19 cellular contexts compared by ENCODE assay signal in genomic region chr12:53074999-53075370, GRCh38. TPM values are rescaled to one million over a fixed set of nuclear protein-coding genes. Genes with fewer than 3 reads are reported as not detected.
A peak's percentile ranks its signal among the peaks of the same experiment; 100 is the strongest.
DNase-seq lines count a peak whose midpoint lies in the region; ATAC-seq, FAIRE-seq and TF ChIP-seq lines count a peak whose summit lies in the region.
"Had no signal": no experiment of that assay in that cellular context is flagged by ENCODE, and none has a peak within 500 bp of the region (broad histone marks: within the 10 kb centered on the region; RNA-seq: fewer than 3 reads in every experiment).

No MANE protein-coding gene starts in this region.

- peaks cover 38% of the 10 kb centered on the region for H3K4me1 Mint-ChIP-seq in CD4-positive, alpha-beta T cell (ENCODE audit: low read depth)
- peaks cover 26% of the 10 kb centered on the region for H3K4me1 Mint-ChIP-seq in WTC11

- H3K9me3 Mint-ChIP-seq in CD4-positive, alpha-beta T cell: no peaks in the 10 kb centered on the region
- H3K9me3 Mint-ChIP-seq in WTC11: no peaks in the 10 kb centered on the region
- H3K9me3 Mint-ChIP-seq: H9, IgD-negative memory B cell had no signal

- CTCF ChIA-PET in CD4-positive, alpha-beta T cell (lab: Charles Lee): interaction anchor here (1.2 to 2.5 kb wide), 2 partner anchors 13 to 24 kb away, joined by 3 to 9 read pairs; no protein-coding TSS in a partner anchor
- CTCF ChIA-PET in WTC11 (lab: Charles Lee): interaction anchor here (1.3 kb wide), 1 partner anchor 24 kb away, joined by 4 read pairs; no protein-coding TSS in a partner anchor

- ATAC-seq in CD4-positive, alpha-beta T cell (ENCODE audit: poor library complexity): no peak
- no peak for ATAC-seq in WTC11
- ATAC-seq in GM19467 (IDR thresholded peaks at IDR 0.05; ENCODE audit: unreplicated experiment): no peak
- ATAC-seq: Panc1, Right ventricle myocardium inferior had no signal

- H3K9ac ChIP-seq in muscle layer of colon (ENCODE audit: low read length): no peak overlapping the region

- H3K27ac ChIP-seq in CD4-positive, alpha-beta T cell (ENCODE audit: low read depth, low read length): no peak overlapping the region
- H3K27ac ChIP-seq in ascending aorta: peak overlapping the region; percentile 65 to 68
- peak overlapping the region; percentile 12 for H3K27ac ChIP-seq in muscle layer of colon (ENCODE audit: low read depth, low read length)
- H3K27ac ChIP-seq in tibial artery: peak overlapping the region; percentile 54 to 99
- H3K27ac ChIP-seq: HL-60 had no signal

- no peak for FAIRE-seq in GM12891 (lab: Jason Lieb, UNC)
- FAIRE-seq: HTR-8/SVneo had no signal

- TF ChIP-seq CTCF in CD4-positive, alpha-beta T cell (IDR thresholded peaks at IDR 0.05): no peak
- no peak for TF ChIP-seq CTCF in ascending aorta (IDR thresholded peaks at IDR 0.05)
- no peak for TF ChIP-seq CTCF in tibial artery (IDR thresholded peaks at IDR 0.05)
- no peak for TF ChIP-seq CTCF in WTC11 (IDR thresholded peaks at IDR 0.05)

- peaks cover 87% of the 10 kb centered on the region for H3K36me3 Mint-ChIP-seq in CD4-positive, alpha-beta T cell (ENCODE audit: low read depth)
- H3K36me3 Mint-ChIP-seq in WTC11: peaks cover 12% of the 10 kb centered on the region; the same call in 1 of the 2 replicates

- POLR2A ChIA-PET in CD4-positive, alpha-beta T cell (lab: Charles Lee): interaction anchor here (2.5 kb wide), 1 partner anchor 24 kb away, joined by 7 read pairs; no protein-coding TSS in a partner anchor
- POLR2A ChIA-PET in WTC11 (lab: Charles Lee): no interaction called here

- peak overlapping the region; percentile 17 for H3K27ac Mint-ChIP-seq in CD4-positive, alpha-beta T cell
- H3K27ac Mint-ChIP-seq in WTC11: no peak overlapping the region
- H3K27ac Mint-ChIP-seq: H9 had no signal

- intact Hi-C loops in CD4-positive, alpha-beta T cell (cut with DNase I, micrococcal nuclease): no loop called here
- intact Hi-C loops in ascending aorta (cut with DNase I): no loop called here
- intact Hi-C loops in tibial artery (cut with DNase I; ENCODE audit: low total_unique reads): loop anchor here (5.0 kb wide), 1 partner anchor 82 kb away; no protein-coding TSS in a partner anchor

- no peak for TF ChIP-seq POLR2A in GM12891 (IDR thresholded peaks at IDR 0.05; ENCODE audit: low read depth, low read length)

- peak overlapping the region; percentile 11 for H3K4me3 Mint-ChIP-seq in CD4-positive, alpha-beta T cell
- H3K4me3 Mint-ChIP-seq in WTC11: no peak overlapping the region
- H3K4me3 Mint-ChIP-seq: H9 had no signal

- H3K9me3 ChIP-seq in CD4-positive, alpha-beta T cell (ENCODE audit: control insufficient read depth, low read length): no peaks in the 10 kb centered on the region
- H3K9me3 ChIP-seq in ascending aorta (no peaks in the 10 kb centered on the region), muscle layer of colon (ENCODE audit: low read length) (no peaks in the 10 kb centered on the region), tibial artery (no peaks in the 10 kb centered on the region)
- H3K9me3 ChIP-seq: Caco-2 had no signal

- H3K36me3 ChIP-seq in ascending aorta (peaks cover 29 to 33% of the 10 kb centered on the region in 2 donors), muscle layer of colon (ENCODE audit: insufficient read depth, low read length) (peaks cover 47% of the 10 kb centered on the region), tibial artery (peaks cover 28 to 54% (median 34%) of the 10 kb centered on the region in 3 donors)

- DNase-seq in CD4-positive, alpha-beta T cell: no peak
- DNase-seq in ascending aorta (ENCODE audit: low spot score in 2 of 2) (no peak), tibial artery (peak in 1 of 2 donors; percentile 57), GM12891 (ENCODE audit: insufficient read length, low spot score) (no peak), WTC11 (ENCODE audit: low spot score) (no peak)
- DNase-seq: Caco-2, DMS153, H9, NCI-H187, NCI-H226, NCI-H524 treated with DMSO at 0.1 percent for 48 hours had no signal

- H3K27me3 Mint-ChIP-seq in CD4-positive, alpha-beta T cell: no peaks in the 10 kb centered on the region
- peaks cover 4% of the 10 kb centered on the region for H3K27me3 Mint-ChIP-seq in WTC11 (ENCODE audit: low read depth)
- H3K27me3 Mint-ChIP-seq: IgD-negative memory B cell had no signal

- no peaks in the 10 kb centered on the region for H3K27me3 ChIP-seq in CD4-positive, alpha-beta T cell (ENCODE audit: control insufficient read depth, insufficient read depth, low read length)
- no peaks in the 10 kb centered on the region for H3K27me3 ChIP-seq in ascending aorta
- H3K27me3 ChIP-seq in muscle layer of colon (ENCODE audit: control insufficient read depth in 1 of 2, insufficient read depth in 2 of 2, low read length in 2 of 2): no peaks in the 10 kb centered on the region
- no peaks in the 10 kb centered on the region for H3K27me3 ChIP-seq in tibial artery

- peaks cover 31 to 39% of the 10 kb centered on the region in 2 donors for H3K4me1 ChIP-seq in ascending aorta
- H3K4me1 ChIP-seq in muscle layer of colon (ENCODE audit: insufficient read depth, low read length): peaks cover 48% of the 10 kb centered on the region
- peaks cover 15 to 83% (median 65%) of the 10 kb centered on the region in 4 donors for H3K4me1 ChIP-seq in tibial artery

- H3K4me3 ChIP-seq in ascending aorta (no peak overlapping the region), muscle layer of colon (ENCODE audit: low read depth in 1 of 2, low read length in 2 of 2) (no peak overlapping the region), tibial artery (no peak overlapping the region)

TF ChIP-seq in GM12891, 5 proteins besides CTCF, POLR2A, EP300 and RAD21:
- no peak for TF ChIP-seq SPI1 (IDR thresholded peaks at IDR 0.05; ENCODE audit: low read depth, low read length)
- TF ChIP-seq POLR2AphosphoS5 (IDR thresholded peaks at IDR 0.05; ENCODE audit: low read depth, low read length): no peak
- no peak for TF ChIP-seq PAX5 (IDR thresholded peaks at IDR 0.05; ENCODE audit: insufficient read depth, low read length, severe bottlenecking)
- no peak for TF ChIP-seq TAF1 (IDR thresholded peaks at IDR 0.05; ENCODE audit: low read depth, low read length)
- no peak for TF ChIP-seq POU2F2 (IDR thresholded peaks at IDR 0.05; ENCODE audit: low read depth, low read length)

TF ChIP-seq in WTC11, 78 proteins besides CTCF, POLR2A, EP300 and RAD21 (continues in another document):
- TF ChIP-seq RORB (CRISPR knock-in tag; IDR thresholded peaks at IDR 0.05): no peak
- TF ChIP-seq ZNF232 (CRISPR knock-in tag; IDR thresholded peaks at IDR 0.05): no peak
- TF ChIP-seq CREB1 (CRISPR knock-in tag; IDR thresholded peaks at IDR 0.05): no peak
- no peak for TF ChIP-seq USF2 (CRISPR knock-in tag; IDR thresholded peaks at IDR 0.05)
- TF ChIP-seq, protein P1, sequence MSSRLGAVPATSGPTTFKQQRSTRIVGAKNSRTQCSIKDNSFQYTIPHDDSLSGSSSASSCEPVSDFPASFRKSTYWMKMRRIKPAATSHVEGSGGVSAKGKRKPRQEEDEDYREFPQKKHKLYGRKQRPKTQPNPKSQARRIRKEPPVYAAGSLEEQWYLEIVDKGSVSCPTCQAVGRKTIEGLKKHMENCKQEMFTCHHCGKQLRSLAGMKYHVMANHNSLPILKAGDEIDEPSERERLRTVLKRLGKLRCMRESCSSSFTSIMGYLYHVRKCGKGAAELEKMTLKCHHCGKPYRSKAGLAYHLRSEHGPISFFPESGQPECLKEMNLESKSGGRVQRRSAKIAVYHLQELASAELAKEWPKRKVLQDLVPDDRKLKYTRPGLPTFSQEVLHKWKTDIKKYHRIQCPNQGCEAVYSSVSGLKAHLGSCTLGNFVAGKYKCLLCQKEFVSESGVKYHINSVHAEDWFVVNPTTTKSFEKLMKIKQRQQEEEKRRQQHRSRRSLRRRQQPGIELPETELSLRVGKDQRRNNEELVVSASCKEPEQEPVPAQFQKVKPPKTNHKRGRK (CRISPR knock-in tag; IDR thresholded peaks at IDR 0.05; ENCODE audit: borderline replicate concordance): no peak
- TF ChIP-seq SMAD3 (CRISPR knock-in tag; IDR thresholded peaks at IDR 0.05; ENCODE audit: borderline replicate concordance): no peak
- TF ChIP-seq TP53 (CRISPR knock-in tag; IDR thresholded peaks at IDR 0.05): no peak
- no peak for TF ChIP-seq E2F4 (CRISPR knock-in tag; IDR thresholded peaks at IDR 0.05; ENCODE audit: borderline replicate concordance, low read depth)
- no peak for TF ChIP-seq GABPB1 (CRISPR knock-in tag; IDR thresholded peaks at IDR 0.05)
- no peak for TF ChIP-seq TEAD1 (CRISPR knock-in tag; IDR thresholded peaks at IDR 0.05)

RNA-seq across cellular contexts. Expression of gene SPRYD3, which starts 4.2 kb away (rescaled TPM):
- 10 to 100 TPM; 17.7 to 21.0 TPM for total RNA-seq in CD4-positive, alpha-beta T cell
- total RNA-seq in ascending aorta (48.6 TPM), WTC11 (2021) (6.5 to 11.9 TPM (median 6.8 TPM) in 3 replicates)
- polyA plus RNA-seq in GM12891 (2012; ENCODE audit: low read depth, missing spikeins): 13.4 TPM

RNA-seq across cellular contexts. Expression of gene IGFBP6, which starts 22.5 kb away (rescaled TPM):
- total RNA-seq in CD4-positive, alpha-beta T cell: under 1 TPM in 1 of 2 experiments, not detected in 1; 0.49 TPM
- 1,664 TPM for total RNA-seq in ascending aorta
- not detected for polyA plus RNA-seq in GM12891 (2012; ENCODE audit: low read depth, missing spikeins)
- 6.4 to 11.2 TPM (median 7.4 TPM) in 3 replicates for total RNA-seq in WTC11 (2021)

RNA-seq across cellular contexts. Expression of gene TNS2, which starts 25.1 kb away (rescaled TPM):
- 1 to 10 TPM; 2.3 to 3.0 TPM for total RNA-seq in CD4-positive, alpha-beta T cell
- total RNA-seq in ascending aorta (608 TPM), WTC11 (2021) (3.4 to 7.7 TPM (median 4.1 TPM) in 3 replicates)
- polyA plus RNA-seq in GM12891 (2012; ENCODE audit: low read depth, missing spikeins): 0.32 TPM
- polyA plus RNA-seq: IgD-negative memory B cell had no signal

RNA-seq across cellular contexts. Expression of gene SOAT2, which starts 28.3 kb away (rescaled TPM):
- total RNA-seq in CD4-positive, alpha-beta T cell: under 1 TPM; 0.22 to 0.49 TPM
- not detected for total RNA-seq in ascending aorta
- not detected for polyA plus RNA-seq in GM12891 (2012; ENCODE audit: low read depth, missing spikeins)
- total RNA-seq in WTC11 (2021): not detected in 3 replicates
- total RNA-seq: H9, LHCN-M2, Right ventricle myocardium inferior had no signal
- polyA plus RNA-seq: IgD-negative memory B cell had no signal

Comparison
In these comparisons a context has a peak if more than half of its experiments do, and no peak if none do; other contexts are left out.
1. RNA of gene IGFBP6, which starts 22.5 kb away (total RNA-seq): 1,664 TPM in ascending aorta (single experiment); 6.4 to 11.2 TPM in WTC11 and 0.49 TPM in CD4-positive, alpha-beta T cell; every median in the first group is over 100 times any median in the second.
2. RNA of gene TNS2, which starts 25.1 kb away (total RNA-seq): 608 TPM in ascending aorta (single experiment); 3.4 to 7.7 TPM in WTC11 and 2.3 to 3.0 TPM in CD4-positive, alpha-beta T cell; every median in the first group is over 10 times any median in the second.